ENCODE assay signal across 26 cellular contexts in the genomic region with DNA sequence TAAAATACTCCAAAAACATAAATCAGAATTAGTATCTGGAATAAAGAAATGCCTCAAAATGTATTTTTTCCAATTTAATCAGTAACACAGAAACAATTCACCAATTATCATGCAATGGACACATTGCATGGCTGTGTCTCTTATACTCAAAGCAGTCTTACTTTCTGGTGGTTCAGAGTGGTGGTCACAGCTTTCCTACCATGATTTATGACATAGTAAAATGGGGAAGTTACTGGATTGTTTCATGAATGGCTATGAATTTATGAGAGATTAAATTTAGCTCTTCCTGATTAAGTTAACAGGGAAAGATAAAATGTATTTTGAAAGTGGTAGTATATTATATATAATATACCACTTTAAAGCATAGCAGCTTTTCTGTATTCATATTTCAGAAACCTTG.
"Had no signal": no experiment of that assay in that cellular context is flagged by ENCODE, and none has a peak within 500 bp of the region (broad histone marks: within the 10 kb centered on the region; RNA-seq: fewer than 3 reads in every experiment).

No MANE protein-coding gene starts in this region.

- H3K9me3 Mint-ChIP-seq: activated CD4-positive, alpha-beta T cell treated with anti-CD3 and anti-CD28 coated beads, Interleukin-2, amount 10 ng/mL, durations not matched to agents 24 days and 14 days; activated T-cell treated with anti-CD3 and anti-CD28 coated beads, Interleukin-2, amount 50 U/mL, for 24 hours had no signal

- H3K4me3 Mint-ChIP-seq: activated B cell treated with CpG ODN at 0.5 μM for 24 hours; activated CD4-positive, alpha-beta T cell treated with anti-CD3 and anti-CD28 coated beads, Interleukin-2, amount 10 ng/mL, durations not matched to agents 24 days and 14 days; activated CD8-positive, alpha-beta memory T cell treated with anti-CD3 and anti-CD28 coated beads, Interleukin-2, amount 10 ng/mL, durations not matched to agents 7 days and 5 days; activated naive CD8-positive, alpha-beta T cell; activated T-cell treated with anti-CD3 and anti-CD28 coated beads, Interleukin-2, amount 50 U/mL, for 24 hours; brain; central memory CD8-positive, alpha-beta T cell; T-helper 1 cell treated with Interleukin-12 subunit alpha and Interleukin-12 subunit beta and Interleukin-4 antibody, amounts not matched to agents 30 μg/mL and 1 μg/mL, for 36 hours had no signal

- H3K4me1 Mint-ChIP-seq: activated B cell treated with CpG ODN at 0.5 μM for 24 hours; activated CD4-positive, alpha-beta T cell treated with anti-CD3 and anti-CD28 coated beads, Interleukin-2, amount 10 ng/mL, durations not matched to agents 24 days and 14 days; activated CD8-positive, alpha-beta memory T cell treated with anti-CD3 and anti-CD28 coated beads, Interleukin-2, amount 10 ng/mL, durations not matched to agents 7 days and 5 days; brain; central memory CD8-positive, alpha-beta T cell had no signal

- H3K36me3 Mint-ChIP-seq: activated CD8-positive, alpha-beta memory T cell treated with anti-CD3 and anti-CD28 coated beads, Interleukin-2, amount 10 ng/mL, durations not matched to agents 7 days and 5 days; activated naive CD8-positive, alpha-beta T cell; brain had no signal

- H3K27ac Mint-ChIP-seq: activated B cell treated with CpG ODN at 0.5 μM for 24 hours; activated CD4-positive, alpha-beta T cell treated with anti-CD3 and anti-CD28 coated beads, Interleukin-2, amount 10 ng/mL, durations not matched to agents 24 days and 14 days; activated CD8-positive, alpha-beta memory T cell treated with anti-CD3 and anti-CD28 coated beads, Interleukin-2, amount 10 ng/mL, durations not matched to agents 7 days and 5 days; activated naive CD8-positive, alpha-beta T cell; activated T-cell treated with anti-CD3 and anti-CD28 coated beads, Interleukin-2, amount 50 U/mL, for 24 hours; brain; T-helper 1 cell treated with Interleukin-12 subunit alpha and Interleukin-12 subunit beta and Interleukin-4 antibody, amounts not matched to agents 30 μg/mL and 1 μg/mL, for 36 hours had no signal

- DNase-seq: activated B cell treated with CpG ODN at 0.5 μM for 24 hours; activated CD4-positive, alpha-beta T cell treated with anti-CD3 and anti-CD28 coated beads for 1 hour; activated CD4-positive, alpha-beta T cell treated with anti-CD3 and anti-CD28 coated beads, Interleukin-2, amount 10 ng/mL, durations not matched to agents 24 days and 14 days; activated CD4-positive, alpha-beta T cell treated with anti-CD3 and anti-CD28 coated beads, Interleukin-2, amount 50 U/mL, for 48 hours; activated CD8-positive, alpha-beta memory T cell treated with anti-CD3 and anti-CD28 coated beads, Interleukin-2, amount 10 ng/mL, durations not matched to agents 7 days and 5 days; activated effector memory CD4-positive, alpha-beta T cell treated with anti-CD3 and anti-CD28 coated beads, Interleukin-2, amount 50 U/mL, for 16 hours; activated naive CD4-positive, alpha-beta T cell treated with Interleukin-2 at 50 U/mL for 16 hours; activated T-cell treated with anti-CD3 and anti-CD28 coated beads, Interleukin-2, amount 50 U/mL, for 24 hours; amygdala; Karpas-422; NCI-H1105; NCI-H1436; NCI-H1694 treated with DMSO at 0.1 percent for 48 hours; NCI-H2029 treated with DMSO at 0.1 percent for 48 hours; NCI-H345; NCI-H510A; NCI-H526 treated with DMSO at 0.1 percent for 48 hours; NCI-H82; NK-92 treated with Interleukin-12 subunit alpha and Interleukin-12 subunit beta, amount 100 ng/mL, for 24 hours; PC-3; SHP77; SW 1271 had no signal

- H3K27me3 Mint-ChIP-seq: brain had no signal
